ENCODE assay signal across 9 cellular contexts in the genomic region with DNA sequence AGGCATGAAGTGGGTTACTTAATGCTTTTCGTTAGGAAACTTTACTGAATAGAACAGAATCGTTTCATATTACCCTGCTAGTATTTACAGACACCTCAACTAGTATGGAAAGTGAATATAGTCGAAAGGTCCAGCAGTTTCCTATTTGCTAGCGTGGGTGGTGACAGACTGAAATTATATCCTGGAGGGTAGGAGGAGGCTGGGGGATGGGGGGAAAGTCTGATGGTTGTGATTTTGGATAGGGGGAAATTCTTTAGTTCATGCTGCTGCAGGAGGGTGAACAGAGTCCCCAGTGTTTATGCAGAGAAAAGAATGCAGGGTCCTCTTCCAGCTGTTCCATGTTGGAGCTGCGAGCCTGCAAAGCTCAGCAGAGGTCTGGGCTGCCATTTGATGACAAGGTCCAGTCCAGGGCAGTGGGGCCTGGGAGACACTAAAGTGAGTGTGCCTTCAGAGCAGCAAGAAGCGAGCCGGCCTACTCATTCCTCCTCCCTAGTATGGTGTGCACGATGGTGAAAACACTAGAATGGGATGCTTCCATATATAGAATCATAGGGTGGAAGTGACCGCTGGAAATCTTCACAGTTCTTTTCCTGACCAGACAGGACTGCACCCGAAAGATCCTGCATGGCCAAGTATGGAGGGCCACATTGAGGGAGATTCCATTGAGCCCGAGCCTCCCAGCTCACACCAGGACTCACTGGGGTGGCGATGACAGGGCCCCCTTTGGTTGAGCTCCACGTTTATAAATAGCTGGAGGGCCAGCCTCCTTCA. TPM values are rescaled to one million over a fixed set of nuclear protein-coding genes. Genes with fewer than 3 reads are reported as not detected.
A peak's percentile ranks its signal among the peaks of the same experiment; 100 is the strongest.
DNase-seq lines count a peak whose midpoint lies in the region; ATAC-seq and TF ChIP-seq lines count a peak whose summit lies in the region.
"Had no signal": no experiment of that assay in that cellular context is flagged by ENCODE, and none has a peak within 500 bp of the region (broad histone marks: within the 10 kb centered on the region; RNA-seq: fewer than 3 reads in every experiment).

No MANE protein-coding gene starts in this region.

- DNase-seq in BJ (ENCODE audit: low read depth) (no peak), RKO (ENCODE audit: low spot score) (peak; percentile 81), esophagus squamous epithelium (lab: John Stamatoyannopoulos, UW) (no peak), NCI-H526 treated with DMSO at 0.1 percent for 48 hours (lab: John Stamatoyannopoulos, UW) (no peak)
- DNase-seq in naive thymus-derived CD8-positive, alpha-beta T cell: no peak
- DNase-seq: stimulated activated CD4-positive, alpha-beta T cell treated with anti-CD3 and anti-CD28 coated beads, Interleukin-12 subunit alpha, Interleukin-12 subunit beta, amount 100 ng/mL, for 4 hours had no signal

- TF ChIP-seq POLR2A in esophagus squamous epithelium (IDR thresholded peaks at IDR 0.05): no peak

- H3K4me1 Mint-ChIP-seq in naive thymus-derived CD8-positive, alpha-beta T cell: peaks cover 7 to 27% (median 19%) of the 10 kb centered on the region in 4 donors

- H3K4me3 ChIP-seq in BJ (ENCODE audit: low read depth, low read length) (peak overlapping the region; percentile 86), esophagus squamous epithelium (peak overlapping the region in 3 of 4 donors; percentile 38 to 78 (median 66))

- peaks cover 0 to 12% (median 0%) of the 10 kb centered on the region in 3 donors for H3K9me3 ChIP-seq in esophagus squamous epithelium

- peak overlapping the region in 8 of 10 donors; percentile 14 to 95 (median 74) for H3K4me3 Mint-ChIP-seq in naive thymus-derived CD8-positive, alpha-beta T cell

- peaks cover 0 to 20% (median 15%) of the 10 kb centered on the region in 9 donors for H3K9me3 Mint-ChIP-seq in naive thymus-derived CD8-positive, alpha-beta T cell

- no peak overlapping the region for H3K27ac Mint-ChIP-seq in naive thymus-derived CD8-positive, alpha-beta T cell

- intact Hi-C loops in esophagus squamous epithelium (cut with DNase I): loop anchor here (5.0 kb wide), 2 partner anchors 123 to 203 kb away; no protein-coding TSS in a partner anchor

- TF ChIP-seq CTCF in BJ (IDR thresholded peaks at IDR 0.05; ENCODE audit: insufficient read depth, low read depth, low read length) (no peak), esophagus squamous epithelium (IDR thresholded peaks at IDR 0.05) (no peak)

- no peak for ATAC-seq in naive thymus-derived CD8-positive, alpha-beta T cell
- ATAC-seq in HG03378 (IDR thresholded peaks at IDR 0.05; ENCODE audit: unreplicated experiment) (no peak), HG02610 (IDR thresholded peaks at IDR 0.05; ENCODE audit: unreplicated experiment) (no peak), HG03095 (IDR thresholded peaks at IDR 0.05; ENCODE audit: unreplicated experiment) (no peak)

- H3K27me3 Mint-ChIP-seq in naive thymus-derived CD8-positive, alpha-beta T cell: peaks cover 7 to 26% (median 17%) of the 10 kb centered on the region in 5 donors

- peaks cover 0 to 19% (median 17%) of the 10 kb centered on the region in 3 donors for H3K36me3 Mint-ChIP-seq in naive thymus-derived CD8-positive, alpha-beta T cell

- H3K36me3 ChIP-seq in BJ (ENCODE audit: control insufficient read depth, insufficient read depth, low read length) (0 out of 2 replicates have a peak, but pooled peaks cover 1% of the 10 kb centered on the region), esophagus squamous epithelium (no peaks in the 10 kb centered on the region)

- CTCF ChIA-PET in BJ (lab: Yijun Ruan, JAX): interaction anchor here (0.6 to 6.5 kb wide), 8 partner anchors 11 to 206 kb away, joined by 3 to 111 read pairs (median 4); no protein-coding TSS in a partner anchor

- H3K27me3 ChIP-seq in BJ (ENCODE audit: control insufficient read depth, insufficient read depth, low read length) (no peaks in the 10 kb centered on the region), esophagus squamous epithelium (peaks cover 0 to 33% (median 0%) of the 10 kb centered on the region in 4 donors)

- peak overlapping the region; percentile 7 to 97 (median 83) for H3K27ac ChIP-seq in esophagus squamous epithelium

- peaks cover 9 to 67% (median 14%) of the 10 kb centered on the region in 3 donors for H3K4me1 ChIP-seq in esophagus squamous epithelium

- WGBS in esophagus squamous epithelium, 2 donors: 68 to 72% methylated on average over 9 to 13 of the region's 13 CpGs

- POLR2A ChIA-PET in BJ (lab: Charles Lee): interaction anchor here (0.6 to 0.7 kb wide), 4 partner anchors 98 to 144 kb away, joined by 3 to 7 read pairs (median 4); no protein-coding TSS in a partner anchor
- POLR2A ChIA-PET in naive thymus-derived CD8-positive, alpha-beta T cell (lab: Charles Lee): interaction anchor here (0.6 to 0.7 kb wide), 2 partner anchors 59 to 100 kb away, joined by 4 to 7 read pairs; no protein-coding TSS in a partner anchor

RNA-seq across cellular contexts. Expression of a gene that starts 2.1 kb away (rescaled TPM):
- 13.4 and 16.9 TPM in 2 replicates for polyA plus RNA-seq in BJ (2011; rRNA removed)
- 72.0 and 72.7 TPM in 2 replicates for polyA minus RNA-seq in BJ (2011; rRNA and poly(A)+ RNA removed)
- total RNA-seq in esophagus squamous epithelium: 10 to 100 TPM in 1 of 4 donors, 1 to 10 TPM in 3; 2.9 to 19.5 (median 3.9) TPM
- under 1 TPM; 0.85 to 0.99 TPM for total RNA-seq in naive thymus-derived CD8-positive, alpha-beta T cell
- not detected for polyA plus RNA-seq in naive thymus-derived CD8-positive, alpha-beta T cell

RNA-seq across cellular contexts. Expression of a gene that starts 59.3 kb away (rescaled TPM):
- polyA plus RNA-seq in BJ (2011; rRNA removed): 7.5 and 11.4 TPM in 2 replicates
- polyA minus RNA-seq in BJ (2011; rRNA and poly(A)+ RNA removed): 2.7 and 3.1 TPM in 2 replicates
- total RNA-seq in esophagus squamous epithelium: 10 to 100 TPM in 2 of 4 donors, 1 to 10 TPM in 2; 2.5 to 13.9 (median 10.3) TPM
- total RNA-seq in naive thymus-derived CD8-positive, alpha-beta T cell: 10 to 100 TPM; 24.3 to 26.2 TPM
- polyA plus RNA-seq in naive thymus-derived CD8-positive, alpha-beta T cell: 10 to 100 TPM; 19.4 to 29.2 (median 24.0) TPM
